Comparison of ENCODE assay signal across 19 cellular contexts in genomic region chr4:1176398-1177273, GRCh38. TPM values are rescaled to one million over a fixed set of nuclear protein-coding genes. Genes with fewer than 3 reads are reported as not detected.
DNase-seq lines count a peak whose midpoint lies in the region; ATAC-seq, FAIRE-seq and TF ChIP-seq lines count a peak whose summit lies in the region.
"Had no signal": no experiment of that assay in that cellular context is flagged by ENCODE, and none has a peak within 500 bp of the region (broad histone marks: within the 10 kb centered on the region; RNA-seq: fewer than 3 reads in every experiment).

No MANE protein-coding gene starts in this region.

- intact Hi-C loops in activated CD4-positive, alpha-beta T cell treated with anti-CD3 and anti-CD28 coated beads for 36 hours (cut with DNase I, micrococcal nuclease) = no loop called here
- intact Hi-C loops in IMR-90 (cut with micrococcal nuclease) (no loop called here), endothelial cell of umbilical vein (cut with micrococcal nuclease) (no loop called here), gastrocnemius medialis (cut with DNase I; ENCODE audit: low total_unique reads) (loop anchor here (1.0 to 10.0 kb wide), 2 partner anchors 16 to 492 kb away; partner anchors contain the start of gene SLC49A3), left colon (cut with DNase I, micrococcal nuclease) (no loop called here)

- H3K23ac ChIP-seq in IMR-90 (ENCODE audit: low read depth, low read length) = no peak overlapping the region

- no peaks in the 10 kb centered on the region for H4K20me1 ChIP-seq in IMR-90 (ENCODE audit: insufficient read depth, low read length)
- no peaks in the 10 kb centered on the region for H4K20me1 ChIP-seq in endothelial cell of umbilical vein (replicated peaks; ENCODE audit: control insufficient read depth, extremely low read depth, insufficient read depth, low read length)

- no peaks in the 10 kb centered on the region; a peak in 1 of 4 replicates for H3K79me1 ChIP-seq in IMR-90 (ENCODE audit: low read depth in 1 of 2, low read length in 2 of 2)

- no peak overlapping the region for H2BK120ac ChIP-seq in IMR-90 (ENCODE audit: low read depth, low read length)

- POLR2A ChIA-PET in activated CD4-positive, alpha-beta T cell treated with anti-CD3 and anti-CD28 coated beads for 36 hours (lab: Charles Lee) = no interaction called here
- POLR2A ChIA-PET in IMR-90 (lab: Charles Lee; ENCODE audit: unreplicated experiment) (no interaction called here), endothelial cell of umbilical vein (lab: Charles Lee) (no interaction called here)

- peak overlapping the region; percentile 25; the same call in 1 of the 2 replicates for H4K5ac ChIP-seq in IMR-90 (ENCODE audit: low read depth, low read length)

- no peak overlapping the region for H3K56ac ChIP-seq in IMR-90 (ENCODE audit: extremely low read depth, insufficient read depth, low read length)

- no peaks in the 10 kb centered on the region for H3K79me2 ChIP-seq in endothelial cell of umbilical vein (ENCODE audit: control insufficient read depth, insufficient read depth, low read length)

- H3K4me1 Mint-ChIP-seq in activated CD4-positive, alpha-beta T cell treated with anti-CD3 and anti-CD28 coated beads for 36 hours = peaks cover under 1% of the 10 kb centered on the region
- H3K4me1 Mint-ChIP-seq in activated naive CD8-positive, alpha-beta T cell treated with anti-CD3 and anti-CD28 coated beads for 36 hours = peaks cover 1% of the 10 kb centered on the region

- CTCF ChIA-PET in activated CD4-positive, alpha-beta T cell treated with anti-CD3 and anti-CD28 coated beads for 36 hours (lab: Charles Lee) = no interaction called here
- CTCF ChIA-PET in IMR-90 (lab: Yijun Ruan, JAX) = no interaction called here
- CTCF ChIA-PET in endothelial cell of umbilical vein (lab: Charles Lee) = no interaction called here

- no peak for TF ChIP-seq CTCF in IMR-90 (conservative IDR thresholded peaks at IDR 0.05; ENCODE audit: low read depth, low read length)
- no peak for TF ChIP-seq CTCF in endothelial cell of umbilical vein (IDR thresholded peaks at IDR 0.05; ENCODE audit: extremely low read depth in 1 of 2, insufficient read depth in 1 of 2, low read depth in 1 of 2, low read length in 2 of 2)
- TF ChIP-seq CTCF in gastrocnemius medialis (IDR thresholded peaks at IDR 0.05 in 4 of 5, conservative IDR thresholded peaks at IDR 0.05 in 1 of 5) = no peak

- no peaks in the 10 kb centered on the region for H3K9me1 ChIP-seq in IMR-90 (ENCODE audit: insufficient read depth, low read length)
- H3K9me1 ChIP-seq in endothelial cell of umbilical vein (replicated peaks; ENCODE audit: control insufficient read depth, extremely low read depth, insufficient read depth, low read length) = no peaks in the 10 kb centered on the region

- H3K4me1 ChIP-seq in IMR-90 (ENCODE audit: control insufficient read depth, insufficient read depth, low read length) = peaks cover 23% of the 10 kb centered on the region
- no peaks in the 10 kb centered on the region for H3K4me1 ChIP-seq in endothelial cell of umbilical vein (ENCODE audit: control insufficient read depth, extremely low read depth, insufficient read depth, low read length)
- H3K4me1 ChIP-seq in gastrocnemius medialis = peaks cover 65 to 68% of the 10 kb centered on the region in 2 donors

- peak; percentile 31 for ATAC-seq in activated CD4-positive, alpha-beta T cell treated with anti-CD3 and anti-CD28 coated beads for 36 hours
- ATAC-seq in IMR-90 (ENCODE audit: low read depth) (no peak), gastrocnemius medialis (no peak), left colon (no peak)

- H2AK5ac ChIP-seq in IMR-90 (ENCODE audit: low read depth, low read length) = peak overlapping the region; percentile 78; the same call in 1 of the 2 replicates

- H3K27ac Mint-ChIP-seq in activated CD4-positive, alpha-beta T cell treated with anti-CD3 and anti-CD28 coated beads for 36 hours = no peak overlapping the region
- H3K27ac Mint-ChIP-seq in activated naive CD8-positive, alpha-beta T cell treated with anti-CD3 and anti-CD28 coated beads for 36 hours = no peak overlapping the region
- H3K27ac Mint-ChIP-seq: CD14-positive monocyte; dendritic cell treated with granulocyte-macrophage colony-stimulating factor and Interleukin-4, amounts not matched to agents 40 ng/mL and 50 ng/mL, for 4 days; HFFc6 had no signal

- H3K36me3 ChIP-seq in IMR-90 (ENCODE audit: control insufficient read depth, insufficient read depth, low read length) (no peaks in the 10 kb centered on the region), endothelial cell of umbilical vein (ENCODE audit: control insufficient read depth in 2 of 2, extremely low read depth in 1 of 2, insufficient read depth in 2 of 2, low read length in 2 of 2) (no peaks in the 10 kb centered on the region), gastrocnemius medialis (no peaks in the 10 kb centered on the region)
- H3K36me3 ChIP-seq: tibial nerve had no signal

- H2BK20ac ChIP-seq in IMR-90 (ENCODE audit: low read depth, low read length) = no peak overlapping the region

- peaks cover 10% of the 10 kb centered on the region for H3K27me3 Mint-ChIP-seq in activated CD4-positive, alpha-beta T cell treated with anti-CD3 and anti-CD28 coated beads for 36 hours
- peaks cover 14% of the 10 kb centered on the region for H3K27me3 Mint-ChIP-seq in activated naive CD8-positive, alpha-beta T cell treated with anti-CD3 and anti-CD28 coated beads for 36 hours

- WGBS in IMR-90 (ENCODE audit: extremely low coverage in 2 of 2, insufficient read length in 1 of 2), 2 experiments = no CpG with 5 or more reads among the region's 1 CpG

- H3K9ac ChIP-seq in IMR-90 (ENCODE audit: low read depth, low read length) (no peak overlapping the region), endothelial cell of umbilical vein (replicated peaks; ENCODE audit: extremely low read depth, insufficient read depth, low read length) (no peak overlapping the region)

- H2AK9ac ChIP-seq in IMR-90 (replicated peaks; ENCODE audit: low read depth, low read length, poor library complexity) = no peak overlapping the region

- no peak overlapping the region for H3K4me2 ChIP-seq in IMR-90 (ENCODE audit: low read depth, low read length)
- H3K4me2 ChIP-seq in endothelial cell of umbilical vein (ENCODE audit: insufficient read depth, low read length) = no peak overlapping the region

- dilution Hi-C loops in IMR-90 (cut with HindIII; ENCODE audit: low sequenced_read_pairs, unreplicated experiment) (no loop called here), endothelial cell of umbilical vein (cut with MboI; ENCODE audit: extremely low pct_ligation_motif_present, low sequenced_read_pairs) (no loop called here)

- H3K27me3 ChIP-seq in IMR-90 (ENCODE audit: control insufficient read depth, insufficient read depth, low read length) (no peaks in the 10 kb centered on the region), endothelial cell of umbilical vein (ENCODE audit: control insufficient read depth in 2 of 2, insufficient read depth in 2 of 2, low read length in 2 of 2) (peaks cover 25 to 34% of the 10 kb centered on the region in 2 experiments), gastrocnemius medialis (peaks cover under 1 to 7% (median 6%) of the 10 kb centered on the region in 3 donors)

- DNase-seq in activated CD4-positive, alpha-beta T cell treated with anti-CD3 and anti-CD28 coated beads for 36 hours = no peak
- no peak for DNase-seq in activated CD4-positive, alpha-beta T cell treated with anti-CD3 and anti-CD28 coated beads for 1 hour
- DNase-seq in IMR-90 (no peak), endothelial cell of umbilical vein (ENCODE audit: low read depth, low spot score) (no peak), gastrocnemius medialis (no peak), left colon (no peak), hypothalamus (lab: John Stamatoyannopoulos, UW) (no peak)
- no peak for DNase-seq in activated naive CD8-positive, alpha-beta T cell treated with anti-CD3 and anti-CD28 coated beads for 36 hours
- DNase-seq: activated naive CD4-positive, alpha-beta T cell; DND-41; HFFc6; NCI-H2029; SW 1271 had no signal

- no peak overlapping the region for H3K14ac ChIP-seq in IMR-90 (replicated peaks; ENCODE audit: low read depth, low read length)

- H3K9me3 ChIP-seq in IMR-90 (ENCODE audit: control insufficient read depth, insufficient read depth, low read length) (peaks cover 12% of the 10 kb centered on the region), endothelial cell of umbilical vein (replicated peaks; ENCODE audit: control insufficient read depth, insufficient read depth, low read length) (no peaks in the 10 kb centered on the region), gastrocnemius medialis (no peaks in the 10 kb centered on the region)
- H3K9me3 ChIP-seq: tibial nerve had no signal

- H3K4me3 ChIP-seq in IMR-90 (ENCODE audit: insufficient read depth, low read depth, low read length) = no peak overlapping the region
- no peak overlapping the region for H3K4me3 ChIP-seq in endothelial cell of umbilical vein (replicated peaks in 1 of 3; ENCODE audit: insufficient read depth in 1 of 3, low read depth in 1 of 3, low read length in 3 of 3)
- H3K4me3 ChIP-seq in gastrocnemius medialis = no peak overlapping the region
- H3K4me3 ChIP-seq: tibial nerve had no signal

- H3K4ac ChIP-seq in IMR-90 (ENCODE audit: low read depth, low read length) = no peak overlapping the region

- peaks cover 7% of the 10 kb centered on the region for H3K36me3 Mint-ChIP-seq in activated CD4-positive, alpha-beta T cell treated with anti-CD3 and anti-CD28 coated beads for 36 hours (ENCODE audit: low read depth)
- H3K36me3 Mint-ChIP-seq in activated naive CD8-positive, alpha-beta T cell treated with anti-CD3 and anti-CD28 coated beads for 36 hours = peaks cover 7% of the 10 kb centered on the region

- in situ Hi-C loops in IMR-90 (cut with MboI; ENCODE audit: low sequenced_read_pairs) = no loop called here
- in situ Hi-C loops in gastrocnemius medialis (cut with MboI; ENCODE audit: low sequenced_read_pairs in 4 of 4) = no loop called here

- H4K8ac ChIP-seq in IMR-90 (ENCODE audit: low read depth in 2 of 2, low read length in 2 of 2) = peak overlapping the region in 1 of 2 experiments; percentile 35; a peak in 1 of 4 replicates

- TF ChIP-seq RAD21 in IMR-90 (IDR thresholded peaks at IDR 0.05; ENCODE audit: low read length) = no peak

- no peak overlapping the region for H3K18ac ChIP-seq in IMR-90 (ENCODE audit: low read depth, low read length)

- H3K9me3 Mint-ChIP-seq in activated CD4-positive, alpha-beta T cell treated with anti-CD3 and anti-CD28 coated beads for 36 hours (ENCODE audit: low read depth) = peaks cover 7% of the 10 kb centered on the region
- H3K9me3 Mint-ChIP-seq in activated naive CD8-positive, alpha-beta T cell treated with anti-CD3 and anti-CD28 coated beads for 36 hours = peaks cover 10% of the 10 kb centered on the region

- H3K4me3 Mint-ChIP-seq in activated CD4-positive, alpha-beta T cell treated with anti-CD3 and anti-CD28 coated beads for 36 hours = no peak overlapping the region
- no peak overlapping the region for H3K4me3 Mint-ChIP-seq in activated naive CD8-positive, alpha-beta T cell treated with anti-CD3 and anti-CD28 coated beads for 36 hours
- H3K4me3 Mint-ChIP-seq: CD14-positive monocyte; dendritic cell treated with granulocyte-macrophage colony-stimulating factor and Interleukin-4, amounts not matched to agents 40 ng/mL and 50 ng/mL, for 4 days; HFFc6 had no signal

- H2AFZ ChIP-seq in IMR-90 (replicated peaks; ENCODE audit: low read length, poor library complexity) (peak overlapping the region; percentile 33), endothelial cell of umbilical vein (ENCODE audit: low read depth, low read length) (no peak overlapping the region)

- H3K27ac ChIP-seq in IMR-90 (ENCODE audit: insufficient read depth, low read length) (no peak overlapping the region), endothelial cell of umbilical vein (ENCODE audit: insufficient read depth, low read depth, low read length) (no peak overlapping the region), gastrocnemius medialis (peak overlapping the region; percentile 83 to 91 (median 87))
- H3K27ac ChIP-seq: 22Rv1, tibial nerve had no signal

- H2BK5ac ChIP-seq in IMR-90 (ENCODE audit: low read depth, low read length, poor library complexity, severe bottlenecking) = no peak overlapping the region

- peak; percentile 18 for FAIRE-seq in endothelial cell of umbilical vein (lab: Jason Lieb, UNC)
- FAIRE-seq: RCC 7860, small intestine had no signal

- BruUV-seq in IMR-90 (replicated peaks; lab: Mats Ljungman, UMichigan) = no TSS peak
- BruUV-seq in endothelial cell of umbilical vein (replicated peaks; lab: Mats Ljungman, UMichigan) = no TSS peak

- H4K91ac ChIP-seq in IMR-90 (ENCODE audit: insufficient read depth, low read depth, low read length) = peak overlapping the region; percentile 28; the same call in 1 of the 2 replicates

- H2BK15ac ChIP-seq in IMR-90 (ENCODE audit: low read depth, low read length) = no peak overlapping the region

- TF ChIP-seq POLR2A in IMR-90 (IDR thresholded peaks at IDR 0.05; ENCODE audit: low read depth, low read length) (no peak), endothelial cell of umbilical vein (IDR thresholded peaks at IDR 0.05; ENCODE audit: low read depth, low read length) (no peak), gastrocnemius medialis (IDR thresholded peaks at IDR 0.05) (no peak)

RNA-seq across cellular contexts. Expression of gene SPON2, which starts 4.3 kb away (rescaled TPM):
- 1 to 10 TPM; 7.5 to 8.5 TPM for total RNA-seq in activated CD4-positive, alpha-beta T cell treated with anti-CD3 and anti-CD28 coated beads for 36 hours
- total RNA-seq in IMR-90 (2012; rRNA removed) = 21.1 and 21.7 TPM in 2 replicates
- 177 and 209 TPM in 2 replicates for polyA plus RNA-seq in IMR-90 (2012; rRNA removed)
- polyA plus RNA-seq in IMR-90 (2012; cell fraction: cytosol; rRNA removed) = 208 and 420 TPM in 2 replicates
- 476 and 980 TPM in 2 replicates for polyA plus RNA-seq in IMR-90 (2012; cell fraction: nucleus; rRNA removed; ENCODE audit: low replicate concordance)
- total RNA-seq in endothelial cell of umbilical vein = not detected in 2 replicates
- polyA plus RNA-seq in endothelial cell of umbilical vein = 0.04 and 0.10 TPM in 2 replicates
- polyA plus RNA-seq in endothelial cell of umbilical vein (2011; cell fraction: cytosol; rRNA removed) = not detected in 2 replicates
- not detected in 2 replicates for polyA plus RNA-seq in endothelial cell of umbilical vein (2011; cell fraction: nucleus; rRNA removed)
- polyA plus RNA-seq in endothelial cell of umbilical vein (2012) = not detected in 2 replicates
- polyA minus RNA-seq in endothelial cell of umbilical vein = 0.13 TPM in 1 of 2 replicates, not detected in the other
- not detected for polyA minus RNA-seq in endothelial cell of umbilical vein (2011; cell fraction: cytosol; rRNA and poly(A)+ RNA removed)
- polyA minus RNA-seq in endothelial cell of umbilical vein (2011; cell fraction: nucleus; rRNA and poly(A)+ RNA removed) = 0.72 and 1.2 TPM in 2 replicates
- 1 to 10 TPM; 5.0 to 8.9 (median 5.2) TPM for total RNA-seq in gastrocnemius medialis
- total RNA-seq in activated naive CD8-positive, alpha-beta T cell treated with anti-CD3 and anti-CD28 coated beads for 36 hours = 1 to 10 TPM; 6.5 to 6.8 TPM
- total RNA-seq in left colon = 10 to 100 TPM; 26.6 to 34.3 TPM

Comparison
In these comparisons a context has a peak if more than half of its experiments do, and no peak if none do; other contexts are left out.
1. H3K27ac ChIP-seq: peak in gastrocnemius medialis (4 of 4); none in IMR-90 (single experiment) and endothelial cell of umbilical vein (single experiment).